ENCODE assay signal across 1 cellular context in genomic region chr4:56055991-56056390, GRCh38.
TF ChIP-seq lines count a peak whose summit lies in the region.

No MANE protein-coding gene starts in this region.

TF ChIP-seq in HepG2, 621 proteins besides CTCF, POLR2A, EP300 and RAD21 (continued from another document):
- TF ChIP-seq, protein P1, sequence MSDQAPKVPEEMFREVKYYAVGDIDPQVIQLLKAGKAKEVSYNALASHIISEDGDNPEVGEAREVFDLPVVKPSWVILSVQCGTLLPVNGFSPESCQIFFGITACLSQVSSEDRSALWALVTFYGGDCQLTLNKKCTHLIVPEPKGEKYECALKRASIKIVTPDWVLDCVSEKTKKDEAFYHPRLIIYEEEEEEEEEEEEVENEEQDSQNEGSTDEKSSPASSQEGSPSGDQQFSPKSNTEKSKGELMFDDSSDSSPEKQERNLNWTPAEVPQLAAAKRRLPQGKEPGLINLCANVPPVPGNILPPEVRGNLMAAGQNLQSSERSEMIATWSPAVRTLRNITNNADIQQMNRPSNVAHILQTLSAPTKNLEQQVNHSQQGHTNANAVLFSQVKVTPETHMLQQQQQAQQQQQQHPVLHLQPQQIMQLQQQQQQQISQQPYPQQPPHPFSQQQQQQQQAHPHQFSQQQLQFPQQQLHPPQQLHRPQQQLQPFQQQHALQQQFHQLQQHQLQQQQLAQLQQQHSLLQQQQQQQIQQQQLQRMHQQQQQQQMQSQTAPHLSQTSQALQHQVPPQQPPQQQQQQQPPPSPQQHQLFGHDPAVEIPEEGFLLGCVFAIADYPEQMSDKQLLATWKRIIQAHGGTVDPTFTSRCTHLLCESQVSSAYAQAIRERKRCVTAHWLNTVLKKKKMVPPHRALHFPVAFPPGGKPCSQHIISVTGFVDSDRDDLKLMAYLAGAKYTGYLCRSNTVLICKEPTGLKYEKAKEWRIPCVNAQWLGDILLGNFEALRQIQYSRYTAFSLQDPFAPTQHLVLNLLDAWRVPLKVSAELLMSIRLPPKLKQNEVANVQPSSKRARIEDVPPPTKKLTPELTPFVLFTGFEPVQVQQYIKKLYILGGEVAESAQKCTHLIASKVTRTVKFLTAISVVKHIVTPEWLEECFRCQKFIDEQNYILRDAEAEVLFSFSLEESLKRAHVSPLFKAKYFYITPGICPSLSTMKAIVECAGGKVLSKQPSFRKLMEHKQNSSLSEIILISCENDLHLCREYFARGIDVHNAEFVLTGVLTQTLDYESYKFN (CRISPR knock-in tag; conservative IDR thresholded peaks at IDR 0.05) = peak; percentile 32; the same call in 1 of the 2 replicates
- TF ChIP-seq ZNF556 (CRISPR knock-in tag; IDR thresholded peaks at IDR 0.05; ENCODE audit: borderline replicate concordance) (no peak), TEAD3 (CRISPR knock-in tag; optimal IDR thresholded peaks at IDR 0.05; ENCODE audit: borderline replicate concordance) (peak; percentile 28)
